27 cellular contexts compared by ENCODE assay signal in the genomic region with DNA sequence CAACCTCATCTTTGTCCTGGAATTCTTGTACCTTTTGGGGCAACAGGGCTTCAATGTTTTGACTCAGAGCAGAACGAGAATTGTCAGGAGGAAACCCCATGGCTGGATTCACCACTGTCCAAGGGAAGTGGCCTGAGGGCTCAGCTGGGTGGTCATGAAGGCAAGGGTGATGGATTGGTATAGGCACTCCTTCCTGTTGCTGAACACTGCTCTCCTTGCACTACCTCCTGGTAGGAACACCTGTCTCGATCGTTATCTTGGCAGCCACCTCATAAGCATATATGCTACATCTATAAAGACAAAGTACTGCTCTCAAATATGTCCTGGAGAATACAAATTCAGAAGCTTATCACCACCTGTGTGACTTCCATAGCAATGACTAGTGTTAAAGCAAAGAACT.
"Had no signal": no experiment of that assay in that cellular context is flagged by ENCODE, and none has a peak within 500 bp of the region (broad histone marks: within the 10 kb centered on the region; RNA-seq: fewer than 3 reads in every experiment).

No MANE protein-coding gene starts in this region.

- FAIRE-seq: colon, endometrium, endothelial cell of umbilical vein, frontal cortex had no signal

- H3K27ac ChIP-seq: colonic mucosa, coronary artery, dorsolateral prefrontal cortex, epithelial cell of prostate, esophagus muscularis mucosa, esophagus squamous epithelium, foreskin keratinocyte, gastrocnemius medialis, gastroesophageal sphincter, heart left ventricle, heart right ventricle had no signal

- H3K4me1 ChIP-seq: colonic mucosa, esophagus muscularis mucosa, esophagus squamous epithelium, foreskin keratinocyte, gastrocnemius medialis, gastroesophageal sphincter, heart left ventricle, heart right ventricle had no signal

- DNase-seq: colonic mucosa; cortex of kidney; dermis blood vessel endothelial cell; dorsolateral prefrontal cortex; effector CD4-positive, alpha-beta T cell; effector CD8-positive, alpha-beta T cell; effector memory CD4-positive, alpha-beta T cell; effector memory CD8-positive, alpha-beta T cell; endodermal cell; erythroblast; esophagus squamous epithelium; foreskin fibroblast; foreskin keratinocyte; foreskin melanocyte; gastrocnemius medialis; glutamatergic neuron; head of caudate nucleus; heart left ventricle; heart right ventricle had no signal

- H3K27me3 ChIP-seq: colonic mucosa, gastrocnemius medialis had no signal

- H3K4me3 ChIP-seq: colonic mucosa, coronary artery, dorsolateral prefrontal cortex, esophagus muscularis mucosa, esophagus squamous epithelium, gastrocnemius medialis, gastroesophageal sphincter, heart left ventricle, heart right ventricle had no signal

- H3K36me3 ChIP-seq: colonic mucosa, esophagus muscularis mucosa, esophagus squamous epithelium, gastrocnemius medialis, gastroesophageal sphincter, heart left ventricle, heart right ventricle had no signal

- H3K9me3 ChIP-seq: colonic mucosa, esophagus muscularis mucosa, esophagus squamous epithelium, gastrocnemius medialis, gastroesophageal sphincter, heart left ventricle, heart right ventricle had no signal
